ENCODE assay signal across 1 cellular context in the genomic region with DNA sequence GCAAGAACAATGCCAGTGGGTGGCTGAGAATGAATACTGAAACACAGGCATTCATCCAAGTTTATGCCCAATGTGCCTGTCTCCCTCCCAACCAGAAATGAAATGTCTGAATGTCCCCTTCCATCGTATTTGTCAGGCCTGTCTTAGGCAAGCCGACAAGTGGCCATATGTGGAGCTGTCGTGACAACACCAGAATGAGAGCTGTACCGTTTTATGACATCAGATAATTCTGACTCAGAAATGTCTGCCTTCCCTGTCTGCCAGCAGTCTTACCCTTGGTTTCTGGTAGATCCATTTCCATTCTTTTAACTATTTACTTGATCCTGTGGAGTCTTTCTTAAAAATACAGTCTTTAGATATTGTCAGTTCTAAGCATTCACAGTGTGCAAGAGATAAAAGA.
A peak's percentile ranks its signal among the peaks of the same experiment; 100 is the strongest.
TF ChIP-seq lines count a peak whose summit lies in the region.

No MANE protein-coding gene starts in this region.

TF ChIP-seq in K562, 482 proteins besides CTCF, POLR2A, EP300 and RAD21 (continued from another document):
- TF ChIP-seq, protein P1, sequence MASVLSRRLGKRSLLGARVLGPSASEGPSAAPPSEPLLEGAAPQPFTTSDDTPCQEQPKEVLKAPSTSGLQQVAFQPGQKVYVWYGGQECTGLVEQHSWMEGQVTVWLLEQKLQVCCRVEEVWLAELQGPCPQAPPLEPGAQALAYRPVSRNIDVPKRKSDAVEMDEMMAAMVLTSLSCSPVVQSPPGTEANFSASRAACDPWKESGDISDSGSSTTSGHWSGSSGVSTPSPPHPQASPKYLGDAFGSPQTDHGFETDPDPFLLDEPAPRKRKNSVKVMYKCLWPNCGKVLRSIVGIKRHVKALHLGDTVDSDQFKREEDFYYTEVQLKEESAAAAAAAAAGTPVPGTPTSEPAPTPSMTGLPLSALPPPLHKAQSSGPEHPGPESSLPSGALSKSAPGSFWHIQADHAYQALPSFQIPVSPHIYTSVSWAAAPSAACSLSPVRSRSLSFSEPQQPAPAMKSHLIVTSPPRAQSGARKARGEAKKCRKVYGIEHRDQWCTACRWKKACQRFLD (CRISPR knock-in tag; IDR thresholded peaks at IDR 0.05): 0 out of 2 replicates have a peak, but pooled peaks have one; percentile 32
- TF ChIP-seq ATF3 (IDR thresholded peaks at IDR 0.05) (0 out of 2 replicates have a peak, but pooled peaks have one; percentile 18), ATF3 (CRISPR knock-in tag; conservative IDR thresholded peaks at IDR 0.05) (no peak), SRF (CRISPR knock-in tag; IDR thresholded peaks at IDR 0.05) (0 out of 4 replicates have a peak, but pooled peaks of 1 of the 2 experiments have one; percentile 31), PPARD (CRISPR knock-in tag; IDR thresholded peaks at IDR 0.05) (no peak), ZBED1 (IDR thresholded peaks at IDR 0.05) (peak; percentile 86; the same call in 1 of the 2 replicates)
TF ChIP-seq in K562: peak in this region for 5.
